ENCODE assay signal across 8 cellular contexts in the genomic region with DNA sequence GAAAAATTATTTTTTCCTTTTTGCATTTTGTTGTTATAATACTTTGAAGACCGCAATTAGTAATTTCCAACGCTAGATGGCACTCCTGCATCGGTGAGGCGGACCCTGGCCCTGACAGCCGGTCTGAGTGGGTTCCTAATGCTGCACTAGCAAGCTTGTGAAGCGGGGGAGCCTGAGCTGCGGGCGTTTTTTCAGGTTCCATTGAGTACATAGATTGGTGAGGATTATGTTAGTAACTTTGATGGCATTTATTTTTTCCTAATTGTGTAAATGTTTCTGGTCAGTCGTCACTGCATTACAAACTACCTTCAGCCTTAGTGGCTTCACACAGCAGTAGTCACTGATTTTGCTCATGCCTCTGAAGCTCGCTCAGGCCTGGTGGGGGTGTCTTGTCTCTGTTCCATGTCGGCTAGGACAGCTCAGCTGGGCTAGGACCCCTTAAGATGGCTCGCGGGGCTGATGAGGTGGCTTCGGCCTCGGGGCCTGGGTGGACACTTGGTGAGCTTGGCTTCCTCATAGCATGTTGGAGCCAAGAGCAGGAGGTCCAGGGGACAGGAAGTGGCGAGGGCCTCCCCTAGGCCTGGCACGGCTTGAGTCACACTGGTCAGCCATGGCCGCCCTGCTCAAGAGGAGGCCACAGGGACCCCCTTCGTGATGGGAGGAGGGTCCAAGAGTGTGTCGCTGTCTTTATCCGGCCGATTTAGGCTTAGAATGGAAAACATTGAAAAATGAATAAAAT. TPM values are rescaled to one million over a fixed set of nuclear protein-coding genes. Genes with fewer than 3 reads are reported as not detected.
A peak's percentile ranks its signal among the peaks of the same experiment; 100 is the strongest.
DNase-seq lines count a peak whose midpoint lies in the region; ATAC-seq, FAIRE-seq and TF ChIP-seq lines count a peak whose summit lies in the region.

No MANE protein-coding gene starts in this region.

- no peaks in the 10 kb centered on the region for H3K4me1 ChIP-seq in BE2C

- H3K4me1 Mint-ChIP-seq in activated CD8-positive, alpha-beta T cell treated with anti-CD3 and anti-CD28 coated beads for 36 hours (ENCODE audit: low read depth), result peaks cover 35% of the 10 kb centered on the region
- peaks cover 14% of the 10 kb centered on the region for H3K4me1 Mint-ChIP-seq in mesothelial cell of epicardium

- no peaks in the 10 kb centered on the region for H3K9me3 ChIP-seq in BE2C

- H3K27ac Mint-ChIP-seq in activated CD8-positive, alpha-beta T cell treated with anti-CD3 and anti-CD28 coated beads for 36 hours, result no peak overlapping the region
- peak overlapping the region; percentile 21 for H3K27ac Mint-ChIP-seq in mesothelial cell of epicardium

- peaks cover 37% of the 10 kb centered on the region for H3K36me3 ChIP-seq in BE2C

- TF ChIP-seq CTCF in BE2C (IDR thresholded peaks at IDR 0.05; ENCODE audit: low read depth, low read length) (peak; percentile 87), mesothelial cell of epicardium (IDR thresholded peaks at IDR 0.05; ENCODE audit: unreplicated experiment) (peak; percentile 79)
- peak; percentile 91 for TF ChIP-seq CTCF in activated CD8-positive, alpha-beta T cell treated with anti-CD3 and anti-CD28 coated beads for 36 hours (IDR thresholded peaks at IDR 0.05)

- peaks cover 41% of the 10 kb centered on the region for H3K36me3 Mint-ChIP-seq in activated CD8-positive, alpha-beta T cell treated with anti-CD3 and anti-CD28 coated beads for 36 hours (ENCODE audit: low read depth)
- peaks cover 39% of the 10 kb centered on the region for H3K36me3 Mint-ChIP-seq in mesothelial cell of epicardium

- no peaks in the 10 kb centered on the region for H3K27me3 Mint-ChIP-seq in activated CD8-positive, alpha-beta T cell treated with anti-CD3 and anti-CD28 coated beads for 36 hours
- no peaks in the 10 kb centered on the region for H3K27me3 Mint-ChIP-seq in mesothelial cell of epicardium (ENCODE audit: low read depth)

- intact Hi-C loops in activated CD8-positive, alpha-beta T cell treated with anti-CD3 and anti-CD28 coated beads for 36 hours (cut with micrococcal nuclease), result no loop called here

- POLR2A ChIA-PET in activated CD8-positive, alpha-beta T cell treated with anti-CD3 and anti-CD28 coated beads for 36 hours (lab: Charles Lee), result interaction anchor here (0.9 to 1.3 kb wide), 2 partner anchors 12 to 26 kb away, joined by 3 read pairs; no protein-coding TSS in a partner anchor

- ATAC-seq in GM18858 (IDR thresholded peaks at IDR 0.05; ENCODE audit: unreplicated experiment) (peak; percentile 61), HG03045 (IDR thresholded peaks at IDR 0.05; ENCODE audit: unreplicated experiment) (peak; percentile 39)
- ATAC-seq in activated CD8-positive, alpha-beta T cell treated with anti-CD3 and anti-CD28 coated beads for 36 hours, result peak; percentile 76

- H3K9me3 Mint-ChIP-seq in activated CD8-positive, alpha-beta T cell treated with anti-CD3 and anti-CD28 coated beads for 36 hours, result no peaks in the 10 kb centered on the region
- no peaks in the 10 kb centered on the region for H3K9me3 Mint-ChIP-seq in mesothelial cell of epicardium

- H3K27me3 ChIP-seq in BE2C, result no peaks in the 10 kb centered on the region

- CTCF ChIA-PET in activated CD8-positive, alpha-beta T cell treated with anti-CD3 and anti-CD28 coated beads for 36 hours (lab: Charles Lee), result interaction anchor here (0.7 to 2.2 kb wide), 36 partner anchors 9 to 293 kb away, joined by 3 to 39 read pairs (median 6); partner anchors contain the start of gene ERCC5

- DNase-seq in BE2C (peak; percentile 75), NCI-H226 (peak; percentile 16), mesothelial cell of epicardium (ENCODE audit: low spot score in 2 of 2, unreplicated experiment in 2 of 2) (peak; percentile 36 to 73)
- peak; percentile 67 for DNase-seq in activated CD8-positive, alpha-beta T cell treated with anti-CD3 and anti-CD28 coated beads for 36 hours
- DNase-seq in stimulated activated naive CD4-positive, alpha-beta T cell treated with Interleukin-2 at 50 U/mL for 16 hours (lab: John Stamatoyannopoulos, UW), result peak; percentile 21

- FAIRE-seq in endometrium (lab: Jason Lieb, UNC), result peak; percentile 31

- H3K4me3 Mint-ChIP-seq in activated CD8-positive, alpha-beta T cell treated with anti-CD3 and anti-CD28 coated beads for 36 hours, result no peak overlapping the region
- H3K4me3 Mint-ChIP-seq in mesothelial cell of epicardium, result no peak overlapping the region

- H3K4me3 ChIP-seq in BE2C (ENCODE audit: low read depth, low read length), result no peak overlapping the region

RNA-seq across cellular contexts. Expression of gene ERCC5, which starts 25.0 kb away (rescaled TPM):
- polyA plus RNA-seq in BE2C (2012; ENCODE audit: insufficient read depth, insufficient read length, low read depth), result 17.0 TPM
- 10 to 100 TPM; 59.4 to 66.5 TPM for total RNA-seq in activated CD8-positive, alpha-beta T cell treated with anti-CD3 and anti-CD28 coated beads for 36 hours
- 45.0 to 51.1 TPM (median 46.6 TPM) in 3 replicates for total RNA-seq in mesothelial cell of epicardium

Comparison
In these comparisons a context has a peak if more than half of its experiments do, and no peak if none do; other contexts are left out.
1. DNase-seq: peak in every context shown above with its lines; median percentile 75 in BE2C; 67 in activated CD8-positive, alpha-beta T cell treated with anti-CD3 and anti-CD28 coated beads for 36 hours; 54 in mesothelial cell of epicardium; 21 in stimulated activated naive CD4-positive, alpha-beta T cell treated with Interleukin-2 at 50 U/mL for 16 hours; 16 in NCI-H226.